In genomic region chrX:23822397-23822796, GRCh38 we compare ENCODE assay signal across 10 cellular contexts.
DNase-seq lines count a peak whose midpoint lies in the region; ATAC-seq and TF ChIP-seq lines count a peak whose summit lies in the region.
"Had no signal": no experiment of that assay in that cellular context is flagged by ENCODE, and none has a peak within 500 bp of the region (broad histone marks: within the 10 kb centered on the region; RNA-seq: fewer than 3 reads in every experiment).

No MANE protein-coding gene starts in this region.

- H3K27ac ChIP-seq in RWPE2 (ENCODE audit: poor library complexity, severe bottlenecking) = no peak overlapping the region

- no peak for TF ChIP-seq CTCF in RWPE2 (IDR thresholded peaks at IDR 0.05; ENCODE audit: poor library complexity, severe bottlenecking)

- no peaks in the 10 kb centered on the region for H3K27me3 ChIP-seq in RWPE2 (ENCODE audit: insufficient read depth, poor library complexity, severe bottlenecking)

- H3K4me3 ChIP-seq in RWPE2 (ENCODE audit: severe bottlenecking) = no peak overlapping the region

- H3K4me1 ChIP-seq in RWPE2 (ENCODE audit: insufficient read depth, poor library complexity, severe bottlenecking) = peaks cover 4% of the 10 kb centered on the region

- DNase-seq in NCI-H345 (lab: John Stamatoyannopoulos, UW) = peak; percentile 15
- no peak for DNase-seq in NCI-H345 treated with DMSO at 0.1 percent for 48 hours (lab: John Stamatoyannopoulos, UW; ENCODE audit: unreplicated experiment)
- no peak for DNase-seq in RWPE2 (ENCODE audit: low spot score)
- DNase-seq in medulla oblongata (ENCODE audit: extremely low spot score) = peak; percentile 67
- no peak for DNase-seq in NOMO-1 treated with dmso at 0.1 percent for 144 hours (lab: John Stamatoyannopoulos, UW; ENCODE audit: unreplicated experiment)
- DNase-seq: ACHN; activated CD4-positive, alpha-beta T cell treated with anti-CD3 and anti-CD28 coated beads for 1 hour had no signal

- H3K9me3 ChIP-seq in RWPE2 (ENCODE audit: severe bottlenecking) = no peaks in the 10 kb centered on the region

- ATAC-seq in RWPE2 (ENCODE audit: low read depth) (0 out of 3 replicates have a peak, but pooled peaks have one; percentile 21), GM18511 (IDR thresholded peaks at IDR 0.05; ENCODE audit: unreplicated experiment) (no peak), GM21367 (IDR thresholded peaks at IDR 0.05; ENCODE audit: unreplicated experiment) (no peak), HG03108 (IDR thresholded peaks at IDR 0.05; ENCODE audit: unreplicated experiment) (no peak)

- no peaks in the 10 kb centered on the region for H3K36me3 ChIP-seq in RWPE2 (ENCODE audit: low read depth)

Comparison
In these comparisons a context has a peak if more than half of its experiments do, and no peak if none do; other contexts are left out.
1. DNase-seq: peak in NCI-H345 (single experiment) and medulla oblongata (single experiment); none in NCI-H345 treated with DMSO at 0.1 percent for 48 hours (single experiment), RWPE2 (single experiment) and NOMO-1 treated with dmso at 0.1 percent for 144 hours (single experiment).